In the genomic region with DNA sequence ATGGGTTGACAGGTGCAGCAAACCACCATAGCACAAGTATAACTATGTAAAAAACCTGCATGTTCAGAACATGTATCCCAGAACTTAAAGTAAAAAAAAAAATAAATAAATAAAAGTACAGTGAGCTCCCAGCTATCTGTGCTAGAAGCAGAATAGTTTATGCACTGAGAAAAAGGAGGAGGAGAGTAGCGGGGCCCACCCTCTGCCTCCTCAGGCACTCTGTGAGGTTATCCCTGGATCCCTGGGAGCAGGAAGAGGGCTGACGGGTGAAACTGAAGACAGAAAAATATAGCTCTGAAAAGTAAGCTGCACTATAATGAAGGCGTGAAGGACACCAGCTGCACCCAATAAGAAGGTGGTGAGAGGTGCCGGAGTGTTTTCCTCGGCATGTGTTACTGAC, we compare ENCODE assay signal across 28 cellular contexts.
"Had no signal": no experiment of that assay in that cellular context is flagged by ENCODE, and none has a peak within 500 bp of the region (broad histone marks: within the 10 kb centered on the region; RNA-seq: fewer than 3 reads in every experiment).

No MANE protein-coding gene starts in this region.

- H3K9ac ChIP-seq: parathyroid adenoma had no signal

- H3K27me3 ChIP-seq: heart right ventricle, hepatocyte, neutrophil, right atrium auricular region, spleen, testis, thyroid gland, upper lobe of right lung had no signal

- H3K4me1 ChIP-seq: parathyroid adenoma, testis had no signal

- DNase-seq: heart right ventricle; left colon; left ventricle myocardium inferior; mesendoderm; naive thymus-derived CD4-positive, alpha-beta T cell; occipital lobe; psoas muscle; small intestine; spleen; stimulated activated CD4-positive, alpha-beta T cell treated with anti-CD3 and anti-CD28 coated beads, Interleukin-4, amount 100 ng/mL, for 24 hours; stimulated activated naive CD4-positive, alpha-beta T cell treated with Interleukin-2 at 50 U/mL for 16 hours; stimulated activated naive CD8-positive, alpha-beta T cell treated with anti-CD3 and anti-CD28 coated beads, Interleukin-15, amount 100 ng/mL, for 72 hours; testis; thyroid gland; trophoblast cell; upper lobe of right lung had no signal

- H3K4me1 Mint-ChIP-seq: stimulated activated naive CD8-positive, alpha-beta T cell treated with anti-CD3 and anti-CD28 coated beads, Interleukin-15, amount 100 ng/mL, for 72 hours had no signal

- ATAC-seq: naive thymus-derived CD4-positive, alpha-beta T cell; natural killer cell treated with Interleukin-12 subunit alpha and Interleukin-12 subunit beta and Interleukin-15 and Interleukin-18, amount 100 ng/mL, for 72 hours; psoas muscle; sciatic nerve; stimulated activated effector memory CD8-positive, alpha-beta T cell treated with anti-CD3 and anti-CD28 coated beads, Interleukin-12 subunit alpha, Interleukin-12 subunit beta, amount 100 ng/mL, for 72 hours; stimulated activated naive CD8-positive, alpha-beta T cell treated with anti-CD3 and anti-CD28 coated beads, Interleukin-15, amount 100 ng/mL, for 72 hours; upper lobe of right lung had no signal

- H3K27ac Mint-ChIP-seq: mesothelial cell of epicardium; naive thymus-derived CD4-positive, alpha-beta T cell; natural killer cell treated with Interleukin-12 subunit alpha and Interleukin-12 subunit beta and Interleukin-15 and Interleukin-18, amount 100 ng/mL, for 72 hours; stimulated activated effector memory CD8-positive, alpha-beta T cell treated with anti-CD3 and anti-CD28 coated beads, Interleukin-12 subunit alpha, Interleukin-12 subunit beta, amount 100 ng/mL, for 72 hours; stimulated activated naive CD8-positive, alpha-beta T cell treated with anti-CD3 and anti-CD28 coated beads, Interleukin-15, amount 100 ng/mL, for 72 hours had no signal

- H3K9me3 Mint-ChIP-seq: mesothelial cell of epicardium; naive thymus-derived CD4-positive, alpha-beta T cell; natural killer cell treated with Interleukin-12 subunit alpha and Interleukin-12 subunit beta and Interleukin-15 and Interleukin-18, amount 100 ng/mL, for 72 hours; neural crest cell; stimulated activated effector memory CD8-positive, alpha-beta T cell treated with anti-CD3 and anti-CD28 coated beads, Interleukin-12 subunit alpha, Interleukin-12 subunit beta, amount 100 ng/mL, for 72 hours; stimulated activated naive CD8-positive, alpha-beta T cell treated with anti-CD3 and anti-CD28 coated beads, Interleukin-15, amount 100 ng/mL, for 72 hours had no signal

- H3K36me3 Mint-ChIP-seq: naive thymus-derived CD4-positive, alpha-beta T cell; natural killer cell treated with Interleukin-12 subunit alpha and Interleukin-12 subunit beta and Interleukin-15 and Interleukin-18, amount 100 ng/mL, for 72 hours; stimulated activated effector memory CD8-positive, alpha-beta T cell treated with anti-CD3 and anti-CD28 coated beads, Interleukin-12 subunit alpha, Interleukin-12 subunit beta, amount 100 ng/mL, for 72 hours had no signal

- H3K27ac ChIP-seq: hepatocyte, left ventricle myocardium inferior, neutrophil, parathyroid adenoma, psoas muscle, spleen, testis, thyroid gland, upper lobe of right lung had no signal

- H3K9me3 ChIP-seq: heart right ventricle, left ventricle myocardium inferior, neutrophil, psoas muscle, right atrium auricular region, spleen, testis, thyroid gland, upper lobe of right lung had no signal

- H3K4me3 Mint-ChIP-seq: mesothelial cell of epicardium; naive thymus-derived CD4-positive, alpha-beta T cell; natural killer cell treated with Interleukin-12 subunit alpha and Interleukin-12 subunit beta and Interleukin-15 and Interleukin-18, amount 100 ng/mL, for 72 hours; neural crest cell; stimulated activated effector memory CD8-positive, alpha-beta T cell treated with anti-CD3 and anti-CD28 coated beads, Interleukin-12 subunit alpha, Interleukin-12 subunit beta, amount 100 ng/mL, for 72 hours; stimulated activated naive CD8-positive, alpha-beta T cell treated with anti-CD3 and anti-CD28 coated beads, Interleukin-15, amount 100 ng/mL, for 72 hours had no signal

- H3K36me3 ChIP-seq: upper lobe of right lung had no signal

- H3K4me3 ChIP-seq: heart right ventricle, hepatocyte, left ventricle myocardium inferior, lung, psoas muscle, right atrium auricular region, spleen, testis, thyroid gland, upper lobe of right lung had no signal

- FAIRE-seq: keratinocyte, small intestine, urothelium cell line had no signal
